ENCODE assay signal across 35 cellular contexts in genomic region chr6:165855856-165856255, GRCh38.
"Had no signal": no experiment of that assay in that cellular context is flagged by ENCODE, and none has a peak within 500 bp of the region (broad histone marks: within the 10 kb centered on the region; RNA-seq: fewer than 3 reads in every experiment).

No MANE protein-coding gene starts in this region.

- H3K36me3 ChIP-seq: MG63 had no signal

- H3K4me2 ChIP-seq: KMS-11 had no signal

- DNase-seq: Karpas-422, Kasumi-1, MG63, MM.1S, MV-4-11, NCI-H1048, NCI-H1092, NCI-H1092 treated with DMSO at 0.1 percent for 48 hours, NCI-H1105, NCI-H1105 treated with DMSO at 0.1 percent for 48 hours, NCI-H1417, NCI-H1417 treated with DMSO at 0.1 percent for 48 hours, NCI-H1436, NCI-H1436 treated with DMSO at 0.1 percent for 48 hours, NCI-H146, NCI-H1694, NCI-H1694 treated with DMSO at 0.1 percent for 48 hours, NCI-H187, NCI-H187 treated with DMSO at 0.1 percent for 48 hours, NCI-H1930, NCI-H2029, NCI-H2029 treated with DMSO at 0.1 percent for 48 hours, NCI-H2081, NCI-H2081 treated with DMSO at 0.1 percent for 48 hours, NCI-H2107, NCI-H2171, NCI-H2171 treated with DMSO at 0.1 percent for 48 hours, NCI-H2227 treated with DMSO at 0.1 percent for 48 hours, NCI-H226, NCI-H345, NCI-H446, NCI-H446 treated with DMSO at 0.1 percent for 48 hours, NCI-H510A, NCI-H510A treated with DMSO at 0.1 percent for 48 hours had no signal

- H3K9me3 ChIP-seq: MG63 had no signal

- H3K27ac ChIP-seq: KMS-11 had no signal

- H3K9ac ChIP-seq: KMS-11 had no signal

- H3K27me3 ChIP-seq: MG63 had no signal

- H3K4me3 ChIP-seq: MG63 had no signal
